Comparison of ENCODE assay signal across 14 cellular contexts in the genomic region with DNA sequence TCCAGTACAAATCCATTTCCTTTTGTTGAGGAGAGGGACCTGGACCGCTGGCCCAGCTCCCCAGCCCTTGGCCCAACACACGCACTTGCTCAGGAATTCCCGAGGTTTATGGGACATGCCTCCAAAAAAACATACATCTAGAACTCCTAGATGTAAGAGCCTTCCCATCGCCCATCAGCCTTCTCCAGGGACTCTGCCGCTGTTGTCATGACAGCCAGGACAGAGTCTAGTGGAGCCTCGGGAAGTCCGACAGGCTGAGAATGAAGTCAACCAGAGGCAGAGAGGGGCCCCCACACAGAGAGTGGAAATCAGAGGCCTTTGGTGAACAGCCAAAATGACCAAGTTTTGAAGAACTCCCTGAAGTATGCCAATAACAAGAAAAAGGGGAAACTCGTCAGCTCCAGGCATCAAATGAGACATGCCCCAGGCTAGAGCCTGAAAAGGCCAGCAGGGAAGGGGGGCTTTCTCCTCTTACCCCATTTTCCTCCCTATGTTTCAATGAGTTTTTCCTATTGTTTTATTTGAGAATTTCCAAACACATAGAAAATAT.
DNase-seq lines count a peak whose midpoint lies in the region; ATAC-seq and TF ChIP-seq lines count a peak whose summit lies in the region.
"Had no signal": no experiment of that assay in that cellular context is flagged by ENCODE, and none has a peak within 500 bp of the region (broad histone marks: within the 10 kb centered on the region; RNA-seq: fewer than 3 reads in every experiment).

No MANE protein-coding gene starts in this region.

- H3K27me3 Mint-ChIP-seq in T-helper 2 cell treated with Interferon-gamma antibody and Interleukin-4, amounts not matched to agents 5 μg/mL and 100 μg/mL, for 36 hours (ENCODE audit: low read depth), result no peaks in the 10 kb centered on the region
- no peaks in the 10 kb centered on the region for H3K27me3 Mint-ChIP-seq in activated naive CD8-positive, alpha-beta T cell treated with anti-CD3 and anti-CD28 coated beads, Interleukin-2, amount 50 U/mL, for 24 hours
- H3K27me3 Mint-ChIP-seq: activated naive CD8-positive, alpha-beta T cell had no signal

- H3K4me3 Mint-ChIP-seq in T-helper 2 cell treated with Interferon-gamma antibody and Interleukin-4, amounts not matched to agents 5 μg/mL and 100 μg/mL, for 36 hours, result peak overlapping the region; percentile 22
- peak overlapping the region; percentile 34 for H3K4me3 Mint-ChIP-seq in activated naive CD8-positive, alpha-beta T cell treated with anti-CD3 and anti-CD28 coated beads, Interleukin-2, amount 50 U/mL, for 24 hours
- H3K4me3 Mint-ChIP-seq: neural progenitor cell had no signal

- DNase-seq in T-helper 2 cell treated with Interferon-gamma antibody and Interleukin-4, amounts not matched to agents 5 μg/mL and 100 μg/mL, for 36 hours (ENCODE audit: low spot score), result no peak
- DNase-seq in T-helper 2 cell (no peak), MM.1S (no peak), retina (peak; percentile 47), NCI-H446 treated with DMSO at 0.1 percent for 48 hours (lab: John Stamatoyannopoulos, UW) (no peak)
- DNase-seq in activated naive CD8-positive, alpha-beta T cell treated with anti-CD3 and anti-CD28 coated beads, Interleukin-2, amount 50 U/mL, for 24 hours, result no peak
- DNase-seq in stimulated activated CD4-positive, alpha-beta T cell treated with anti-CD3 and anti-CD28 coated beads, Interleukin-15, amount 100 ng/mL, for 24 hours, result no peak
- DNase-seq: left lung, NCI-H1092 had no signal

- ATAC-seq in activated naive CD8-positive, alpha-beta T cell treated with anti-CD3 and anti-CD28 coated beads, Interleukin-2, amount 50 U/mL, for 24 hours, result no peak
- no peak for ATAC-seq in HG03095 (IDR thresholded peaks at IDR 0.05; ENCODE audit: unreplicated experiment)
- ATAC-seq: Panc1 had no signal

- H3K4me3 ChIP-seq in MM.1S (ENCODE audit: low read length), result no peak overlapping the region
- H3K4me3 ChIP-seq: left lung, neural progenitor cell, suprapubic skin had no signal

- H3K27ac Mint-ChIP-seq in T-helper 2 cell treated with Interferon-gamma antibody and Interleukin-4, amounts not matched to agents 5 μg/mL and 100 μg/mL, for 36 hours, result no peak overlapping the region
- peak overlapping the region; percentile 93 for H3K27ac Mint-ChIP-seq in activated naive CD8-positive, alpha-beta T cell treated with anti-CD3 and anti-CD28 coated beads, Interleukin-2, amount 50 U/mL, for 24 hours

- H3K4me2 ChIP-seq in MM.1S (ENCODE audit: low read depth, low read length), result peak overlapping the region; percentile 51
- H3K4me2 ChIP-seq: neural progenitor cell had no signal

- no peaks in the 10 kb centered on the region for H3K79me2 ChIP-seq in MM.1S (ENCODE audit: low read length)

- peaks cover 47% of the 10 kb centered on the region for H3K4me1 ChIP-seq in MM.1S (ENCODE audit: low read length)

- no peaks in the 10 kb centered on the region for H3K9me2 ChIP-seq in MM.1S (replicated peaks; ENCODE audit: insufficient read depth, low read length)

- H3K9me3 Mint-ChIP-seq in T-helper 2 cell treated with Interferon-gamma antibody and Interleukin-4, amounts not matched to agents 5 μg/mL and 100 μg/mL, for 36 hours, result no peaks in the 10 kb centered on the region
- no peaks in the 10 kb centered on the region for H3K9me3 Mint-ChIP-seq in activated naive CD8-positive, alpha-beta T cell treated with anti-CD3 and anti-CD28 coated beads, Interleukin-2, amount 50 U/mL, for 24 hours

- H3K36me3 Mint-ChIP-seq in T-helper 2 cell treated with Interferon-gamma antibody and Interleukin-4, amounts not matched to agents 5 μg/mL and 100 μg/mL, for 36 hours (ENCODE audit: low read depth), result no peaks in the 10 kb centered on the region
- no peaks in the 10 kb centered on the region for H3K36me3 Mint-ChIP-seq in activated naive CD8-positive, alpha-beta T cell treated with anti-CD3 and anti-CD28 coated beads, Interleukin-2, amount 50 U/mL, for 24 hours (ENCODE audit: low read depth)
- H3K36me3 Mint-ChIP-seq: activated naive CD8-positive, alpha-beta T cell; neural progenitor cell had no signal

- H3K9ac ChIP-seq in MM.1S (ENCODE audit: low read length), result peak overlapping the region; percentile 58
- H3K9ac ChIP-seq: neural progenitor cell had no signal

- H3K27me3 ChIP-seq in MM.1S (replicated peaks; ENCODE audit: insufficient read depth, low read length), result no peaks in the 10 kb centered on the region
- H3K27me3 ChIP-seq: left lung, neural progenitor cell, suprapubic skin had no signal

- no peaks in the 10 kb centered on the region for H4K20me1 ChIP-seq in MM.1S (ENCODE audit: insufficient read depth, low read length)

- H3K4me1 Mint-ChIP-seq in T-helper 2 cell treated with Interferon-gamma antibody and Interleukin-4, amounts not matched to agents 5 μg/mL and 100 μg/mL, for 36 hours (ENCODE audit: low read depth), result peaks cover 64% of the 10 kb centered on the region
- H3K4me1 Mint-ChIP-seq in activated naive CD8-positive, alpha-beta T cell treated with anti-CD3 and anti-CD28 coated beads, Interleukin-2, amount 50 U/mL, for 24 hours, result peaks cover 73% of the 10 kb centered on the region

- peak overlapping the region; percentile 96 for H3K27ac ChIP-seq in MM.1S (ENCODE audit: low read length)
- H3K27ac ChIP-seq: neural progenitor cell, suprapubic skin had no signal

- no peaks in the 10 kb centered on the region for H3K9me3 ChIP-seq in MM.1S (replicated peaks; ENCODE audit: insufficient read depth, low read length)
- H3K9me3 ChIP-seq: left lung, suprapubic skin had no signal

- H3K36me3 ChIP-seq in MM.1S (replicated peaks; ENCODE audit: insufficient read depth, low read length), result no peaks in the 10 kb centered on the region
- H3K36me3 ChIP-seq: left lung, neural progenitor cell, suprapubic skin had no signal

- H2AFZ ChIP-seq in MM.1S (ENCODE audit: low read length), result peak overlapping the region; percentile 74

- peaks cover 31% of the 10 kb centered on the region for H3F3A ChIP-seq in MM.1S (ENCODE audit: insufficient read depth, low read length)

- no peak for TF ChIP-seq CTCF in MM.1S (IDR thresholded peaks at IDR 0.05; ENCODE audit: low read length)
